18 cellular contexts compared by ENCODE assay signal in genomic region chr6:152170313-152170701, GRCh38.
A peak's percentile ranks its signal among the peaks of the same experiment; 100 is the strongest.
DNase-seq lines count a peak whose midpoint lies in the region; ATAC-seq and TF ChIP-seq lines count a peak whose summit lies in the region.
"Had no signal": no experiment of that assay in that cellular context is flagged by ENCODE, and none has a peak within 500 bp of the region (broad histone marks: within the 10 kb centered on the region; RNA-seq: fewer than 3 reads in every experiment).

No MANE protein-coding gene starts in this region.

- H2AFZ ChIP-seq in mammary epithelial cell (ENCODE audit: low read depth, low read length) (peak overlapping the region; percentile 21), OCI-LY3 (ENCODE audit: low read depth, low read length) (no peak overlapping the region)

- BruUV-seq in mammary epithelial cell (replicated peaks; lab: Mats Ljungman, UMichigan) = no TSS peak

- TF ChIP-seq POLR2A in breast epithelium (IDR thresholded peaks at IDR 0.05) (no peak), spleen (IDR thresholded peaks at IDR 0.05) (no peak)

- H3K79me2 ChIP-seq in mammary epithelial cell (ENCODE audit: insufficient read depth, low read length) (no peaks in the 10 kb centered on the region), OCI-LY3 (ENCODE audit: low read length) (no peaks in the 10 kb centered on the region)

- H4K20me1 ChIP-seq in mammary epithelial cell (ENCODE audit: insufficient read depth, low read length) (no peaks in the 10 kb centered on the region), OCI-LY3 (ENCODE audit: insufficient read depth, low read length) (no peaks in the 10 kb centered on the region)

- in situ Hi-C loops in mammary epithelial cell (cut with MboI; ENCODE audit: low sequenced_read_pairs in 2 of 2) = no loop called here
- in situ Hi-C loops in brain microvascular endothelial cell (cut with HindIII; ENCODE audit: low pct_ligation_motif_present, low sequenced_read_pairs) = no loop called here

- DNase-seq in mammary epithelial cell (no peak), breast epithelium (ENCODE audit: low spot score in 2 of 2) (no peak), brain microvascular endothelial cell (no peak), spleen (no peak), putamen (ENCODE audit: low spot score) (no peak)
- DNase-seq: aorta, erythroblast, H9, MG63, midbrain, NCI-H187, NCI-H446 treated with DMSO at 0.1 percent for 48 hours, PC-3 had no signal

- H3K9me3 ChIP-seq in mammary epithelial cell (replicated peaks; ENCODE audit: insufficient read depth, low read length) (no peaks in the 10 kb centered on the region), breast epithelium (no peaks in the 10 kb centered on the region), OCI-LY3 (ENCODE audit: insufficient read depth, low read length) (peaks cover 5% of the 10 kb centered on the region; the same call in 1 of the 2 replicates), spleen (no peaks in the 10 kb centered on the region)
- H3K9me3 ChIP-seq: MG63 had no signal

- no peaks in the 10 kb centered on the region for H3K4me1 ChIP-seq in mammary epithelial cell (ENCODE audit: insufficient read depth, low read length)
- no peaks in the 10 kb centered on the region for H3K4me1 ChIP-seq in breast epithelium
- H3K4me1 ChIP-seq in OCI-LY3 (ENCODE audit: low read length) = peaks cover 19% of the 10 kb centered on the region
- peaks cover 0 to 56% (median 14%) of the 10 kb centered on the region in 6 donors for H3K4me1 ChIP-seq in spleen

- no peak for ATAC-seq in GM18502 (IDR thresholded peaks at IDR 0.05; ENCODE audit: poor library complexity, unreplicated experiment)
- no peak for ATAC-seq in GM19452 (IDR thresholded peaks at IDR 0.05; ENCODE audit: unreplicated experiment)
- ATAC-seq: PC-3, SK-N-SH treated with all-trans-retinoic acid at 6 μM for 48 hours had no signal

- no peak for TF ChIP-seq CTCF in mammary epithelial cell (conservative IDR thresholded peaks at IDR 0.05 in 1 of 2, IDR thresholded peaks at IDR 0.05 in 1 of 2; ENCODE audit: extremely low read depth in 1 of 2, insufficient read depth in 1 of 2, low read depth in 1 of 2, low read length in 2 of 2)
- no peak for TF ChIP-seq CTCF in breast epithelium (IDR thresholded peaks at IDR 0.05)
- no peak for TF ChIP-seq CTCF in OCI-LY3 (IDR thresholded peaks at IDR 0.05; ENCODE audit: low read depth, low read length)
- TF ChIP-seq CTCF in brain microvascular endothelial cell (IDR thresholded peaks at IDR 0.05; ENCODE audit: low read depth, low read length, missing control alignments) = no peak
- no peak for TF ChIP-seq CTCF in spleen (IDR thresholded peaks at IDR 0.05 in 8 of 11, conservative IDR thresholded peaks at IDR 0.05 in 3 of 11)

- no peak overlapping the region for H3K4me3 ChIP-seq in mammary epithelial cell (replicated peaks in 1 of 3; ENCODE audit: insufficient read depth in 1 of 3, low read depth in 2 of 3, low read length in 3 of 3)
- H3K4me3 ChIP-seq in breast epithelium = no peak overlapping the region
- H3K4me3 ChIP-seq in OCI-LY3 (ENCODE audit: low read length) = peak overlapping the region; percentile 24
- no peak overlapping the region for H3K4me3 ChIP-seq in brain microvascular endothelial cell (ENCODE audit: low read depth, low read length)
- H3K4me3 ChIP-seq in spleen = peak overlapping the region in 1 of 8 donors; percentile 4
- H3K4me3 ChIP-seq: coronary artery, MG63 had no signal

- H3K27me3 ChIP-seq in mammary epithelial cell (ENCODE audit: insufficient read depth, low read length) (no peaks in the 10 kb centered on the region), breast epithelium (no peaks in the 10 kb centered on the region), OCI-LY3 (ENCODE audit: low read depth, low read length) (0 out of 2 replicates have a peak, but pooled peaks cover 6% of the 10 kb centered on the region), brain microvascular endothelial cell (replicated peaks) (no peaks in the 10 kb centered on the region), spleen (replicated peaks in 1 of 7) (no peaks in the 10 kb centered on the region)
- H3K27me3 ChIP-seq: MG63 had no signal

- no peak overlapping the region for H3K9ac ChIP-seq in mammary epithelial cell (ENCODE audit: insufficient read depth, low read length)
- H3K9ac ChIP-seq in OCI-LY3 (ENCODE audit: low read length) = no peak overlapping the region

- H3K27ac ChIP-seq in mammary epithelial cell (ENCODE audit: insufficient read depth, low read depth, low read length) (no peak overlapping the region), breast epithelium (no peak overlapping the region), OCI-LY3 (ENCODE audit: low read length) (0 out of 2 replicates have a peak overlapping the region, but pooled peaks have one; percentile 19), brain microvascular endothelial cell (peak overlapping the region; percentile 64), spleen (peak overlapping the region in 6 of 8 donors; percentile 22 to 70 (median 62))

- dilution Hi-C loops in mammary epithelial cell (cut with HindIII; ENCODE audit: low sequenced_read_pairs) = no loop called here

- WGBS in mammary epithelial cell (ENCODE audit: low coverage, missing lambda C conversion rate) = 37% methylated on average over 3 of the region's 4 CpGs
- 74 to 94% (median 79%) methylated on average over 4 of the region's 4 CpGs for WGBS in spleen, 5 donors

- no peak overlapping the region for H3K4me2 ChIP-seq in mammary epithelial cell (ENCODE audit: insufficient read depth, low read depth, low read length)
- peak overlapping the region; percentile 64 for H3K4me2 ChIP-seq in OCI-LY3 (ENCODE audit: low read length)

- H3K36me3 ChIP-seq in mammary epithelial cell (ENCODE audit: insufficient read depth, low read length) (no peaks in the 10 kb centered on the region), breast epithelium (no peaks in the 10 kb centered on the region), OCI-LY3 (replicated peaks; ENCODE audit: low read depth, low read length) (peaks cover 5% of the 10 kb centered on the region), brain microvascular endothelial cell (replicated peaks) (peaks cover 6% of the 10 kb centered on the region), spleen (peaks cover 0 to 90% (median 44%) of the 10 kb centered on the region in 6 donors)
- H3K36me3 ChIP-seq: MG63 had no signal

- intact Hi-C loops in mammary epithelial cell (cut with micrococcal nuclease) (no loop called here), breast epithelium (cut with DNase I; ENCODE audit: low total_unique reads) (no loop called here), spleen (cut with DNase I; ENCODE audit: low total_unique reads) (no loop called here)

- CTCF ChIA-PET in mammary epithelial cell (lab: Charles Lee; ENCODE audit: low non-redundant PET) = no interaction called here

Comparison
In these comparisons a context has a peak if more than half of its experiments do, and no peak if none do; other contexts are left out.
1. H3K27ac ChIP-seq: peak in OCI-LY3 (single experiment), brain microvascular endothelial cell (single experiment) and spleen (6 of 8); none in mammary epithelial cell (single experiment) and breast epithelium (0 of 2).